ENCODE assay signal across 9 cellular contexts in genomic region chr1:68178821-68179490, GRCh38. TPM values are rescaled to one million over a fixed set of nuclear protein-coding genes. Genes with fewer than 3 reads are reported as not detected.
DNase-seq lines count a peak whose midpoint lies in the region; ATAC-seq and TF ChIP-seq lines count a peak whose summit lies in the region.
"Had no signal": no experiment of that assay in that cellular context is flagged by ENCODE, and none has a peak within 500 bp of the region (broad histone marks: within the 10 kb centered on the region; RNA-seq: fewer than 3 reads in every experiment).

No MANE protein-coding gene starts in this region.

- intact Hi-C loops in ovary (cut with DNase I) = loop anchor here in 1 of 4 donors (10.0 kb wide), 1 partner anchor 46 kb away; no protein-coding TSS in a partner anchor

- no peak overlapping the region for H3K4me2 ChIP-seq in fibroblast of lung (ENCODE audit: extremely low read depth, insufficient read depth, low read length)

- H3K27ac ChIP-seq in fibroblast of lung (ENCODE audit: insufficient read depth, low read length) (peak overlapping the region; percentile 72), ovary (no peak overlapping the region)

- ATAC-seq in GM21529 (IDR thresholded peaks at IDR 0.05; ENCODE audit: unreplicated experiment) (peak; percentile 67), HG03521 (IDR thresholded peaks at IDR 0.05; ENCODE audit: unreplicated experiment) (peak; percentile 43)

- no peaks in the 10 kb centered on the region for H3K9me3 ChIP-seq in fibroblast of lung (ENCODE audit: control insufficient read depth, insufficient read depth, low read depth, low read length)
- no peaks in the 10 kb centered on the region for H3K9me3 ChIP-seq in ovary

- H3K27me3 ChIP-seq in fibroblast of lung (ENCODE audit: control insufficient read depth, insufficient read depth, low read length) (no peaks in the 10 kb centered on the region), ovary (no peaks in the 10 kb centered on the region)

- H3K27me3 Mint-ChIP-seq in glutamatergic neuron (ENCODE audit: unreplicated experiment) = no peaks in the 10 kb centered on the region

- no peak for TF ChIP-seq CTCF in fibroblast of lung (conservative IDR thresholded peaks at IDR 0.05 in 1 of 2, IDR thresholded peaks at IDR 0.05 in 1 of 2; ENCODE audit: low read depth in 1 of 2, low read length in 2 of 2)
- TF ChIP-seq CTCF in glutamatergic neuron (IDR thresholded peaks at IDR 0.05; ENCODE audit: partially characterized antibody, unreplicated experiment) = no peak
- no peak for TF ChIP-seq CTCF in ovary (IDR thresholded peaks at IDR 0.05)

- TF ChIP-seq POLR2A in ovary (IDR thresholded peaks at IDR 0.05) = no peak

- no peaks in the 10 kb centered on the region for H4K20me1 ChIP-seq in fibroblast of lung (ENCODE audit: control insufficient read depth, extremely low read depth, insufficient read depth, low read length)

- H3K4me3 ChIP-seq in fibroblast of lung (replicated peaks in 1 of 4; ENCODE audit: control extremely low read depth in 1 of 4, insufficient read depth in 1 of 4, low read depth in 3 of 4, low read length in 4 of 4) = no peak overlapping the region
- no peak overlapping the region for H3K4me3 ChIP-seq in ovary

- no peak overlapping the region for H3K9ac ChIP-seq in fibroblast of lung (ENCODE audit: insufficient read depth, low read length)

- H2AFZ ChIP-seq in fibroblast of lung (ENCODE audit: low read length) = no peak overlapping the region

- H3K4me1 ChIP-seq in fibroblast of lung (ENCODE audit: control insufficient read depth, extremely low read depth, insufficient read depth, low read length) = peaks cover 32% of the 10 kb centered on the region
- peaks cover 17% of the 10 kb centered on the region for H3K4me1 ChIP-seq in ovary (ENCODE audit: insufficient read depth)

- peak; percentile 54 for DNase-seq in EL
- DNase-seq in fibroblast of lung (ENCODE audit: low read depth in 2 of 2) = peak in 1 of 2 donors; percentile 77
- no peak for DNase-seq in glutamatergic neuron
- DNase-seq in NCI-H128 (lab: John Stamatoyannopoulos, UW; ENCODE audit: unreplicated experiment) = no peak
- DNase-seq in NCI-H146 treated with DMSO at 0.1 percent for 48 hours (lab: John Stamatoyannopoulos, UW; ENCODE audit: unreplicated experiment) = no peak
- no peak for DNase-seq in ovary
- DNase-seq: activated T-cell treated with anti-CD3 and anti-CD28 coated beads, Interleukin-2, amount 50 U/mL, for 48 hours had no signal

- no peaks in the 10 kb centered on the region for H3K9me3 Mint-ChIP-seq in glutamatergic neuron (ENCODE audit: unreplicated experiment)

- H3K36me3 Mint-ChIP-seq in glutamatergic neuron (ENCODE audit: unreplicated experiment) = no peaks in the 10 kb centered on the region

- TF ChIP-seq EP300 in ovary (IDR thresholded peaks at IDR 0.05) = no peak

- H3K4me3 Mint-ChIP-seq in glutamatergic neuron (ENCODE audit: unreplicated experiment) = no peak overlapping the region

- H3K36me3 ChIP-seq in fibroblast of lung (ENCODE audit: control insufficient read depth, insufficient read depth, low read length) = peaks cover 1% of the 10 kb centered on the region
- H3K36me3 ChIP-seq in ovary = no peaks in the 10 kb centered on the region

- peaks cover 5% of the 10 kb centered on the region for H3K79me2 ChIP-seq in fibroblast of lung (ENCODE audit: control insufficient read depth, insufficient read depth, low read length)

- peaks cover 10% of the 10 kb centered on the region for H3K4me1 Mint-ChIP-seq in glutamatergic neuron (ENCODE audit: low read depth, unreplicated experiment)

- 79 to 91% (median 87%) methylated on average over 4 of the region's 4 CpGs for WGBS in ovary, 3 donors

- H3K27ac Mint-ChIP-seq in glutamatergic neuron (ENCODE audit: unreplicated experiment) = no peak overlapping the region

RNA-seq across cellular contexts. Expression of gene WLS, which starts 53.4 kb away (rescaled TPM):
- total RNA-seq in fibroblast of lung = 85.5 and 156 TPM in 2 replicates
- polyA plus RNA-seq in fibroblast of lung = 269 and 290 TPM in 2 replicates
- 185 and 242 TPM in 2 replicates for polyA plus RNA-seq in fibroblast of lung (2012)
- 256 and 350 TPM in 2 replicates for polyA minus RNA-seq in fibroblast of lung (ENCODE audit: low replicate concordance)
- 1.5 TPM for total RNA-seq in glutamatergic neuron (ENCODE audit: unreplicated experiment)
- total RNA-seq in ovary = 100 to 1,000 TPM in 5 of 7 donors, 10 to 100 TPM in 2; 42.2 to 168 (median 120) TPM
- polyA plus RNA-seq in ovary = 100 to 1,000 TPM in 1 of 2 donors, 10 to 100 TPM in 1; 75.9 to 303 TPM

Comparison
In these comparisons a context has a peak if more than half of its experiments do, and no peak if none do; other contexts are left out.
1. RNA of gene WLS, which starts 53.4 kb away (total RNA-seq): 85.5 to 156 TPM in fibroblast of lung and 42.2 to 168 TPM in ovary; 1.5 TPM in glutamatergic neuron (single experiment); every median in the first group is over 10 times any median in the second.